In the genomic region with DNA sequence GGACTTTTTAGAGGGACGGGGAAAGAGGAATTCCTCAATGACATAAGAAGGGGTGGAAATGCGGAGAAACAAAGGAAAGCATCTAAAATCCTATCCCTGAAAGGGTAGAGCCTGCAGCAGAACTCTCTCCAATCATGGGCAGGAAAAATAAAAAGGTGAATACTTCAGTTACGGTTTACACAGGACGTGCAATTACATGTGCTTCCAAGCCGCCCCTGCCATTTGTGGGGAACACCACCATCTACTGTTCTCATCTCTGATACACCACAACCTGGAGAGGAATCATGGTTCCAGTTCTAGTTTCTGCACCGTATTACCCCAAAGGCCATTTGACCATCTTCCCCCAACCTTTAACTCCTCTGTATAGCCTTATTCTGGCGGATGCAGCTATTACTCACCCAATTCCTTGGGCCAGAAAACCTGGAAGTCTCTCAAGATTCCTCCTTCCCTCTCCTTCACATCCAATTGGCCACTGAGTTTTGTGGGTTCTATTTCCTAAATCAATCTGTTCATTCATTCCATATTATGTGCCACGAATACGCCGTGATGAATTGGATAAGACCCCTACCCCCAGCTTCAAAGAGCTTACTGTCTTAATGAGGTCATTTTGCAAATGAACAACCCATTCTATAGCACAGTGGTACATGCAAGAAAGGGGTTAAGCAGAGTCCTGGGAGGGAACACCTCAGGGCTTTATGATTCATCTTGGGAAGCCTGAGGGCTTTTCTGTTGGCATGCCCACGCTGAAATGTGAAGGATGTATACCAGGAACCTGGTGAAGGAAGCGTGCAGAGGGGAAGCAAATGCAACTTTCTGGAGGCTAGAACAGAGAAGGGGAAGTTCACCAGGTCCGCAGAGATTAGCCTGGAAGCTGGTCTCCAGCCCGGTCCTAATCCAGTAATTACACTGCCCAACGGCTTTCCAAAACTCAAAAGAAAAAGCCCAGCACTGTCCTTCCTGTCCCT, we compare ENCODE assay signal across 8 cellular contexts. TPM values are rescaled to one million over a fixed set of nuclear protein-coding genes. Genes with fewer than 3 reads are reported as not detected.
A peak's percentile ranks its signal among the peaks of the same experiment; 100 is the strongest.
DNase-seq lines count a peak whose midpoint lies in the region; ATAC-seq, FAIRE-seq and TF ChIP-seq lines count a peak whose summit lies in the region.
"Had no signal": no experiment of that assay in that cellular context is flagged by ENCODE, and none has a peak within 500 bp of the region (broad histone marks: within the 10 kb centered on the region; RNA-seq: fewer than 3 reads in every experiment).

No MANE protein-coding gene starts in this region.

- ATAC-seq in GM19463 (IDR thresholded peaks at IDR 0.05; ENCODE audit: unreplicated experiment): no peak

- peaks cover 13% of the 10 kb centered on the region for H3K36me3 ChIP-seq in NT2/D1 (ENCODE audit: insufficient read depth, insufficient read length, low read length)
- H3K36me3 ChIP-seq in skeletal muscle satellite cell (ENCODE audit: insufficient read depth, low read length): peaks cover 5% of the 10 kb centered on the region
- H3K36me3 ChIP-seq: cardiac muscle cell had no signal

- H3K9ac ChIP-seq in NT2/D1 (ENCODE audit: insufficient read length, low read depth): peak overlapping the region; percentile 83
- peak overlapping the region; percentile 84 for H3K9ac ChIP-seq in skeletal muscle satellite cell (ENCODE audit: low read depth, low read length)

- H3K4me3 ChIP-seq in NT2/D1 (ENCODE audit: insufficient read length, low read depth) (peak overlapping the region; percentile 55), skeletal muscle satellite cell (ENCODE audit: low read length) (peak overlapping the region; percentile 80)

- FAIRE-seq in GM12892 (lab: Jason Lieb, UNC): peak; percentile 44

- no peak for DNase-seq in GM12892 (ENCODE audit: insufficient read length)
- DNase-seq in NT2/D1 (ENCODE audit: low read depth, low spot score): no peak
- DNase-seq in fibroblast of gingiva (ENCODE audit: low read depth): peak; percentile 4
- DNase-seq in foreskin melanocyte: no peak
- no peak for DNase-seq in UCSD-AML1 (lab: John Stamatoyannopoulos, UW; ENCODE audit: unreplicated experiment)

- H3K27me3 ChIP-seq in NT2/D1 (ENCODE audit: insufficient read depth, insufficient read length): no peaks in the 10 kb centered on the region
- H3K27me3 ChIP-seq in skeletal muscle satellite cell (ENCODE audit: control insufficient read depth, insufficient read depth, low read length): no peaks in the 10 kb centered on the region
- H3K27me3 ChIP-seq: cardiac muscle cell had no signal

- peak overlapping the region; percentile 87 for H3K4me2 ChIP-seq in skeletal muscle satellite cell (ENCODE audit: low read length)

- TF ChIP-seq POLR2A in GM12892 (IDR thresholded peaks at IDR 0.05; ENCODE audit: low read depth, low read length): no peak

- H3K9me3 ChIP-seq in NT2/D1 (ENCODE audit: insufficient read depth, low read length) (no peaks in the 10 kb centered on the region), skeletal muscle satellite cell (replicated peaks; ENCODE audit: low read length) (no peaks in the 10 kb centered on the region)

- peaks cover 4% of the 10 kb centered on the region for H3K4me1 ChIP-seq in NT2/D1 (ENCODE audit: insufficient read depth, insufficient read length)
- H3K4me1 ChIP-seq in skeletal muscle satellite cell (ENCODE audit: control insufficient read depth, insufficient read depth, low read length): peaks cover 7% of the 10 kb centered on the region

RNA-seq across cellular contexts. Expression of a gene that starts 1.4 kb away (rescaled TPM):
- polyA plus RNA-seq in GM12892 (2012; ENCODE audit: missing spikeins): 50.7 TPM
- 22.9 and 25.1 TPM in 2 replicates for total RNA-seq in skeletal muscle satellite cell (2012; rRNA removed)
